ENCODE assay signal across 12 cellular contexts in the genomic region with DNA sequence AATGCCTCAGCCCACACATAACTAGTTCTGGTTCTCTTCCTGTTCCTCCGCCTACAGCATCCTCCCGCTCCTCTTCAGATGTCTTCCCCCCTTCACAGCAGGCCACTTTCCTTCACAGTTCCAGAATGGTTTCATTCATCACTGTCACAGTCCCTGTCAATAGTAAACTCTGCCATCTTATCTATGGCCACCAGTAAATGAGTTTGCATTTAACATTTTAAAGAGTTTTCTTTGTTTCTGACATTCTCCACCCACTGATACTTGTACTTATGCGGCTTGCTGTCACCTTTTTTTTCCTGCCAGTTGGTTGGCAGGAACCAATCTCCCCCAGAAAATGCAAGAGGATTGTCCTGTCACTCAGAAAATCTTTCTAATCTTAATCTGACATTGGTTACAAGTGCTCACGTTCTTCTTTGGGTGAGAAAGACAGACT.
A peak's percentile ranks its signal among the peaks of the same experiment; 100 is the strongest.
DNase-seq lines count a peak whose midpoint lies in the region; ATAC-seq, FAIRE-seq and TF ChIP-seq lines count a peak whose summit lies in the region.
"Had no signal": no experiment of that assay in that cellular context is flagged by ENCODE, and none has a peak within 500 bp of the region (broad histone marks: within the 10 kb centered on the region; RNA-seq: fewer than 3 reads in every experiment).

No MANE protein-coding gene starts in this region.

- H3K36me3 Mint-ChIP-seq in activated naive CD4-positive, alpha-beta T cell treated with anti-CD3 and anti-CD28 coated beads, Interleukin-2, amount 50 U/mL, for 24 hours = no peaks in the 10 kb centered on the region
- H3K36me3 Mint-ChIP-seq: CD4-positive, CD25-positive, alpha-beta regulatory T cell had no signal

- no peak overlapping the region for H3K4me3 ChIP-seq in MG63
- H3K4me3 ChIP-seq: skin epidermis had no signal

- H3K27me3 Mint-ChIP-seq in activated naive CD4-positive, alpha-beta T cell treated with anti-CD3 and anti-CD28 coated beads, Interleukin-2, amount 50 U/mL, for 24 hours = no peaks in the 10 kb centered on the region
- H3K27me3 Mint-ChIP-seq: CD4-positive, CD25-positive, alpha-beta regulatory T cell had no signal

- peak overlapping the region; percentile 85 for H3K4me3 Mint-ChIP-seq in activated naive CD4-positive, alpha-beta T cell treated with anti-CD3 and anti-CD28 coated beads, Interleukin-2, amount 50 U/mL, for 24 hours
- H3K4me3 Mint-ChIP-seq: CD4-positive, CD25-positive, alpha-beta regulatory T cell had no signal

- ATAC-seq in GM19397 (IDR thresholded peaks at IDR 0.05; ENCODE audit: unreplicated experiment) = peak; percentile 34
- ATAC-seq in HG03025 (IDR thresholded peaks at IDR 0.05; ENCODE audit: low FRiP score, unreplicated experiment) = peak; percentile 65

- DNase-seq in ELF-1 (ENCODE audit: low read depth, low spot score) (peak; percentile 60), 8988T (no peak), H54 (ENCODE audit: insufficient read length, low spot score) (no peak), DMS153 (lab: John Stamatoyannopoulos, UW) (no peak), MG63 (no peak)
- DNase-seq: activated gamma-delta T cell; CD4-positive, CD25-positive, alpha-beta regulatory T cell; NCI-H1092 had no signal

- H3K9me3 ChIP-seq in MG63 = no peaks in the 10 kb centered on the region

- peak overlapping the region; percentile 98 for H3K27ac Mint-ChIP-seq in activated naive CD4-positive, alpha-beta T cell treated with anti-CD3 and anti-CD28 coated beads, Interleukin-2, amount 50 U/mL, for 24 hours

- peaks cover 38% of the 10 kb centered on the region for H3K4me1 Mint-ChIP-seq in activated naive CD4-positive, alpha-beta T cell treated with anti-CD3 and anti-CD28 coated beads, Interleukin-2, amount 50 U/mL, for 24 hours

- no peaks in the 10 kb centered on the region for H3K36me3 ChIP-seq in MG63

- TF ChIP-seq POLR2A in H54 (IDR thresholded peaks at IDR 0.05; ENCODE audit: low read depth, low read length) = no peak

- no peaks in the 10 kb centered on the region for H3K27me3 ChIP-seq in MG63

- H3K9me3 Mint-ChIP-seq in activated naive CD4-positive, alpha-beta T cell treated with anti-CD3 and anti-CD28 coated beads, Interleukin-2, amount 50 U/mL, for 24 hours = no peaks in the 10 kb centered on the region
- H3K9me3 Mint-ChIP-seq: CD4-positive, CD25-positive, alpha-beta regulatory T cell had no signal

- FAIRE-seq in H54 (lab: Jason Lieb, UNC) = no peak
